In genomic region chr1:206634365-206635079, GRCh38 we compare ENCODE assay signal across 8 cellular contexts. TPM values are rescaled to one million over a fixed set of nuclear protein-coding genes. Genes with fewer than 3 reads are reported as not detected.
DNase-seq lines count a peak whose midpoint lies in the region; FAIRE-seq and TF ChIP-seq lines count a peak whose summit lies in the region.

No MANE protein-coding gene starts in this region.

- peak overlapping the region in 6 of 7 donors; percentile 13 to 89 (median 71) for H3K27ac Mint-ChIP-seq in CD14-positive monocyte

- H3K4me1 Mint-ChIP-seq in CD14-positive monocyte = peaks cover 17% of the 10 kb centered on the region

- peak overlapping the region; percentile 85 for H3K4me3 ChIP-seq in mesodermal cell (ENCODE audit: extremely low read depth, insufficient read depth, low read length, poor library complexity, severe bottlenecking)

- peak; percentile 92 for TF ChIP-seq CTCF in CD14-positive monocyte (IDR thresholded peaks at IDR 0.05)

- H3K27ac ChIP-seq in mesodermal cell (ENCODE audit: low read depth, low read length, severe bottlenecking) = peak overlapping the region; percentile 62

- no peaks in the 10 kb centered on the region for H3K9me3 ChIP-seq in mesodermal cell (ENCODE audit: control insufficient read depth, low read length)

- DNase-seq in CD14-positive monocyte (ENCODE audit: low spot score) (peak; percentile 76), HTR-8/SVneo (ENCODE audit: insufficient read length, low spot score) (peak; percentile 74), GM19240 (ENCODE audit: insufficient read length, low spot score) (no peak)
- peak; percentile 76 for DNase-seq in NK-92 treated with Interleukin-12 subunit alpha and Interleukin-12 subunit beta, amount 100 ng/mL, for 24 hours (lab: John Stamatoyannopoulos, UW)
- peak; percentile 90 for DNase-seq in activated CD8-positive, alpha-beta memory T cell treated with anti-CD3 and anti-CD28 coated beads, Interleukin-2, amount 50 U/mL, for 48 hours
- peak; percentile 43 for DNase-seq in stimulated activated CD8-positive, alpha-beta memory T cell treated with anti-CD3 and anti-CD28 coated beads, Interleukin-12 subunit alpha, Interleukin-12 subunit beta, amount 100 ng/mL, for 24 hours (ENCODE audit: extremely low read depth)

- intact Hi-C loops in CD14-positive monocyte (cut with micrococcal nuclease) = loop anchor here (5.0 to 10.0 kb wide), 2 partner anchors 280 to 348 kb away; no protein-coding TSS in a partner anchor

- peak overlapping the region; percentile 75 to 90 for H3K4me3 Mint-ChIP-seq in CD14-positive monocyte

- WGBS in mesodermal cell (ENCODE audit: insufficient coverage in 2 of 2), 2 experiments = 28 to 31% methylated on average over 19 of the region's 26 CpGs

- H3K36me3 Mint-ChIP-seq in CD14-positive monocyte = no peaks in the 10 kb centered on the region

- FAIRE-seq in HTR-8/SVneo (lab: Jason Lieb, UNC) (no peak), endometrium (lab: Jason Lieb, UNC) (peak; percentile 55)

- H3K27me3 Mint-ChIP-seq in CD14-positive monocyte (ENCODE audit: low read depth in 3 of 3) = peaks cover 11 to 34% (median 26%) of the 10 kb centered on the region in 3 donors

- H3K9me3 Mint-ChIP-seq in CD14-positive monocyte = no peaks in the 10 kb centered on the region

- H3K4me1 ChIP-seq in mesodermal cell (ENCODE audit: control insufficient read depth, insufficient read depth, low read length, poor library complexity, severe bottlenecking) = peaks cover 7% of the 10 kb centered on the region

- H3K36me3 ChIP-seq in mesodermal cell (ENCODE audit: control insufficient read depth, insufficient read depth, low read length) = peaks cover 14% of the 10 kb centered on the region

RNA-seq across cellular contexts. Expression of gene DYRK3, which starts 0.8 kb away (rescaled TPM):
- not detected for polyA plus RNA-seq in CD14-positive monocyte
- 12.6 TPM for polyA plus RNA-seq in mesodermal cell (2013, experiment 1 of 2)
- 10.4 TPM for polyA plus RNA-seq in mesodermal cell (2013, experiment 2 of 2)

RNA-seq across cellular contexts. Expression of gene EIF2D, which starts 22.3 kb away (rescaled TPM):
- 10 to 100 TPM; 16.4 to 16.8 TPM for polyA plus RNA-seq in CD14-positive monocyte
- 49.4 TPM for polyA plus RNA-seq in mesodermal cell (2013, experiment 1 of 2)
- 52.2 TPM for polyA plus RNA-seq in mesodermal cell (2013, experiment 2 of 2)

RNA-seq across cellular contexts. Expression of gene MAPKAPK2, which starts 50.2 kb away (rescaled TPM):
- polyA plus RNA-seq in CD14-positive monocyte = 1 to 10 TPM; 1.6 to 2.2 TPM
- polyA plus RNA-seq in mesodermal cell (2013, experiment 1 of 2) = 91.5 TPM
- 79.3 TPM for polyA plus RNA-seq in mesodermal cell (2013, experiment 2 of 2)
